ENCODE assay signal across 8 cellular contexts in the genomic region with DNA sequence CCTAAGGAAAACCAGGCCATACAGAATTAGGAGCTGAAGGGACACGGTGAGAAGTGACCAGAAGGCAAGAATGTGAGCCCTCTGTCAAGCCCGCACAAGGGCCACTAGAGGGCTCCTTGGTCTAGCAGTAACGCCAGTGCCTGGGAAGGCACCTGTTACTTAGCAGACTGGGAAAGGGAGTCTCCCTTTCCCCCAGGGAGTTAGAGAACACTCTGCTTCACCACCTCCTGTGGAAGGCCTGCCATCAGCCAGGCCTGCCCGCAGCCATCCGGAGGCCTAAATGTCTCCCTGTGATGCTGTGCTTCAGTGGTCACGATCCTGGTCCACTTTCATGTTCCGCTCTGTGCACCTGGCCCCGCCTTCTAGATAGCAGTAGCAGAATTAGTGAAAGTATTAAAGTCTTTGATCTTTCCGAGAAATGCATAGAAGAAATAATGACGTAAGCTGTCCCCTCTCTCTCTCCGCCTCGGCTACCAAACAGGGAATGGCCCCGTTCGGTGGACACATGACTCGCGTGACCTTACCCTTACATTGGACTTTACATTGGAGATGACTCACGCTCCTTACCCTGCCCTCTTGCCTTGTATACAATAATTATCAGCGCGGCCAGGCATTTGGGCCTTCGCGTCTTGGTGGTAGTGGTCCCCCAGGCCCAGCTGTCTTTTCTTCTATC. TPM values are rescaled to one million over a fixed set of nuclear protein-coding genes. Genes with fewer than 3 reads are reported as not detected.
DNase-seq lines count a peak whose midpoint lies in the region; ATAC-seq and TF ChIP-seq lines count a peak whose summit lies in the region.

No MANE protein-coding gene starts in this region.

- H3K27me3 Mint-ChIP-seq in stimulated activated memory B cell treated with anti-CD40 and anti-IgM and Interleukin-4, amounts not matched to agents 10 μg/mL and 1 μg/mL and 100 μg/mL, for 72 hours = peaks cover 45% of the 10 kb centered on the region

- no peak overlapping the region for H2AFZ ChIP-seq in GM23248

- in situ Hi-C loops in GM23248 (cut with MboI) = no loop called here

- no peaks in the 10 kb centered on the region for H3K9me2 ChIP-seq in GM23248 (ENCODE audit: insufficient read depth)

- H3K79me2 ChIP-seq in GM23248 (ENCODE audit: insufficient read depth) = no peaks in the 10 kb centered on the region

- no peaks in the 10 kb centered on the region for H3K9me3 ChIP-seq in GM23248 (ENCODE audit: low read depth)

- H3K9ac ChIP-seq in GM23248 = no peak overlapping the region

- H3K4me2 ChIP-seq in GM23248 (ENCODE audit: unreplicated experiment) = no peak overlapping the region

- DNase-seq in GM23248 = peak; percentile 73
- DNase-seq in NCI-H526 treated with DMSO at 0.1 percent for 48 hours (lab: John Stamatoyannopoulos, UW) = peak; percentile 80
- DNase-seq in amniotic stem cell (lab: John Stamatoyannopoulos, UW) = peak; percentile 22
- DNase-seq in iPS-NIHi11 (ENCODE audit: low spot score) = peak; percentile 43
- DNase-seq in OCI-M2 (lab: John Stamatoyannopoulos, UW; ENCODE audit: unreplicated experiment) = no peak

- no peaks in the 10 kb centered on the region for H4K20me1 ChIP-seq in GM23248 (ENCODE audit: insufficient read depth)

- TF ChIP-seq CTCF in C4-2B (conservative IDR thresholded peaks at IDR 0.05) = peak; percentile 96

- peaks cover 14% of the 10 kb centered on the region for H3K4me1 Mint-ChIP-seq in stimulated activated memory B cell treated with anti-CD40 and anti-IgM and Interleukin-4, amounts not matched to agents 10 μg/mL and 1 μg/mL and 100 μg/mL, for 72 hours

- WGBS in GM23248 (ENCODE audit: low coverage in 1 of 2, low lambda C conversion rate in 2 of 2, missing lambda C conversion rate in 2 of 2), 2 experiments = 55% methylated on average over 21 of the region's 21 CpGs

- H3K27ac ChIP-seq in C4-2B (no peak overlapping the region), GM23248 (no peak overlapping the region)

- H3K4me3 ChIP-seq in GM23248 = no peak overlapping the region

- no peaks in the 10 kb centered on the region for H3K36me3 Mint-ChIP-seq in stimulated activated memory B cell treated with anti-CD40 and anti-IgM and Interleukin-4, amounts not matched to agents 10 μg/mL and 1 μg/mL and 100 μg/mL, for 72 hours

- 0 out of 2 replicates have a peak, but pooled peaks cover 5% of the 10 kb centered on the region for H3F3A ChIP-seq in GM23248 (ENCODE audit: insufficient read depth)

- H3K27me3 ChIP-seq in GM23248 (replicated peaks; ENCODE audit: insufficient read depth) = peaks cover 40% of the 10 kb centered on the region

- H3K4me1 ChIP-seq in GM23248 (ENCODE audit: insufficient read depth) = no peaks in the 10 kb centered on the region

- no peaks in the 10 kb centered on the region for H3K9me3 Mint-ChIP-seq in stimulated activated memory B cell treated with anti-CD40 and anti-IgM and Interleukin-4, amounts not matched to agents 10 μg/mL and 1 μg/mL and 100 μg/mL, for 72 hours

- H3K27ac Mint-ChIP-seq in stimulated activated memory B cell treated with anti-CD40 and anti-IgM and Interleukin-4, amounts not matched to agents 10 μg/mL and 1 μg/mL and 100 μg/mL, for 72 hours = no peak overlapping the region

- no peaks in the 10 kb centered on the region for H3K36me3 ChIP-seq in GM23248 (ENCODE audit: low read depth)

- no peak for ATAC-seq in stimulated activated memory B cell treated with anti-CD40 and anti-IgM and Interleukin-4, amounts not matched to agents 10 μg/mL and 1 μg/mL and 100 μg/mL, for 72 hours
- ATAC-seq in GM18511 (IDR thresholded peaks at IDR 0.05; ENCODE audit: unreplicated experiment) = no peak

- H3K4me3 Mint-ChIP-seq in stimulated activated memory B cell treated with anti-CD40 and anti-IgM and Interleukin-4, amounts not matched to agents 10 μg/mL and 1 μg/mL and 100 μg/mL, for 72 hours = peak overlapping the region; percentile 36

RNA-seq across cellular contexts. Expression of a gene that starts 10.7 kb away (rescaled TPM):
- total RNA-seq in GM23248 (2014; rRNA removed; shearing (Covaris generic)) = 355 and 606 TPM in 2 replicates
- 743 and 767 TPM in 2 replicates for polyA plus RNA-seq in GM23248 (2016; fragmentation: Nextera tagmentation; extraction: Ambion mirVana)

RNA-seq across cellular contexts. Expression of a gene that starts 33.9 kb away (rescaled TPM):
- total RNA-seq in GM23248 (2014; rRNA removed; shearing (Covaris generic)) = 168 and 209 TPM in 2 replicates
- 136 TPM in 2 replicates for polyA plus RNA-seq in GM23248 (2016; fragmentation: Nextera tagmentation; extraction: Ambion mirVana)

RNA-seq across cellular contexts. Expression of a gene that starts 49.6 kb away (rescaled TPM):
- total RNA-seq in GM23248 (2014; rRNA removed; shearing (Covaris generic)) = not detected in 2 replicates
- polyA plus RNA-seq in GM23248 (2016; fragmentation: Nextera tagmentation; extraction: Ambion mirVana) = not detected in 2 replicates

RNA-seq across cellular contexts. Expression of a gene that starts 56.9 kb away (rescaled TPM):
- 2.0 and 4.8 TPM in 2 replicates for total RNA-seq in GM23248 (2014; rRNA removed; shearing (Covaris generic))
- polyA plus RNA-seq in GM23248 (2016; fragmentation: Nextera tagmentation; extraction: Ambion mirVana) = 4.1 TPM in 2 replicates
